Comparison of ENCODE assay signal across 29 cellular contexts in genomic region chr12:43317156-43317555, GRCh38.
"Had no signal": no experiment of that assay in that cellular context is flagged by ENCODE, and none has a peak within 500 bp of the region (broad histone marks: within the 10 kb centered on the region; RNA-seq: fewer than 3 reads in every experiment).

No MANE protein-coding gene starts in this region.

- H3K4me1 ChIP-seq: SJSA1 had no signal

- H3K9me3 Mint-ChIP-seq: activated CD4-positive, alpha-beta memory T cell treated with anti-CD3 and anti-CD28 coated beads for 36 hours; activated CD4-positive, alpha-beta T cell treated with anti-CD3 and anti-CD28 coated beads, Interleukin-2, amount 10 ng/mL, durations not matched to agents 24 days and 14 days; activated naive CD8-positive, alpha-beta T cell treated with anti-CD3 and anti-CD28 coated beads for 36 hours; activated T-cell treated with anti-CD3 and anti-CD28 coated beads, Interleukin-2, amount 50 U/mL, for 72 hours; activated T-helper 17 cell treated with anti-CD3 and anti-CD28 coated beads, Interleukin-2, amount 50 U/mL, for 72 hours; T-helper 1 cell treated with Interleukin-12 subunit alpha and Interleukin-12 subunit beta and Interleukin-4 antibody, amounts not matched to agents 30 μg/mL and 1 μg/mL, for 36 hours; T-helper 2 cell treated with Interferon-gamma antibody and Interleukin-4, amounts not matched to agents 5 μg/mL and 100 μg/mL, for 36 hours had no signal

- ATAC-seq: activated T-cell treated with anti-CD3 and anti-CD28 coated beads, Interleukin-2, amount 50 U/mL, for 72 hours; activated T-helper 17 cell treated with anti-CD3 and anti-CD28 coated beads, Interleukin-2, amount 50 U/mL, for 72 hours; K562; Panc1 had no signal

- H3K27me3 ChIP-seq: brain microvascular endothelial cell, SJSA1 had no signal

- H3K4me3 ChIP-seq: K562, SJSA1 had no signal

- H3K9me2 ChIP-seq: SK-N-SH had no signal

- FAIRE-seq: K562, TTC549 had no signal

- H3K9me3 ChIP-seq: SK-N-SH had no signal

- H3K36me3 Mint-ChIP-seq: activated CD4-positive, alpha-beta memory T cell treated with anti-CD3 and anti-CD28 coated beads for 36 hours; activated naive CD8-positive, alpha-beta T cell treated with anti-CD3 and anti-CD28 coated beads for 36 hours had no signal

- H3K27ac Mint-ChIP-seq: activated CD4-positive, alpha-beta memory T cell treated with anti-CD3 and anti-CD28 coated beads for 36 hours; activated CD4-positive, alpha-beta T cell treated with anti-CD3 and anti-CD28 coated beads, Interleukin-2, amount 10 ng/mL, durations not matched to agents 24 days and 14 days; activated naive CD8-positive, alpha-beta T cell treated with anti-CD3 and anti-CD28 coated beads for 36 hours; activated T-cell treated with anti-CD3 and anti-CD28 coated beads, Interleukin-2, amount 50 U/mL, for 72 hours; activated T-helper 17 cell treated with anti-CD3 and anti-CD28 coated beads, Interleukin-2, amount 50 U/mL, for 72 hours; T-helper 1 cell treated with Interleukin-12 subunit alpha and Interleukin-12 subunit beta and Interleukin-4 antibody, amounts not matched to agents 30 μg/mL and 1 μg/mL, for 36 hours; T-helper 2 cell treated with Interferon-gamma antibody and Interleukin-4, amounts not matched to agents 5 μg/mL and 100 μg/mL, for 36 hours had no signal

- DNase-seq: activated CD4-positive, alpha-beta memory T cell treated with anti-CD3 and anti-CD28 coated beads for 36 hours; activated CD4-positive, alpha-beta T cell treated with anti-CD3 and anti-CD28 coated beads, Interleukin-2, amount 10 ng/mL, durations not matched to agents 24 days and 14 days; activated CD8-positive, alpha-beta memory T cell treated with anti-CD3 and anti-CD28 coated beads, Interleukin-2, amount 50 U/mL, for 4 hours; activated effector memory CD4-positive, alpha-beta T cell treated with anti-CD3 and anti-CD28 coated beads, Interleukin-2, amount 50 U/mL, for 16 hours; activated naive CD4-positive, alpha-beta T cell; activated naive CD4-positive, alpha-beta T cell treated with anti-CD3 and anti-CD28 coated beads, Interleukin-2, amount 50 U/mL, for 16 hours; activated naive CD8-positive, alpha-beta T cell treated with anti-CD3 and anti-CD28 coated beads for 36 hours; activated T-cell treated with anti-CD3 and anti-CD28 coated beads for 4 hours; activated T-cell treated with anti-CD3 and anti-CD28 coated beads, Interleukin-2, amount 50 U/mL, for 72 hours; amniotic stem cell; aorta; brain microvascular endothelial cell; central memory CD4-positive, alpha-beta T cell; NCI-H1105; NCI-H1417 treated with DMSO at 0.1 percent for 48 hours; NCI-H187 treated with DMSO at 0.1 percent for 48 hours; NCI-H2081; NCI-H2171 treated with DMSO at 0.1 percent for 48 hours; NCI-H2227 treated with DMSO at 0.1 percent for 48 hours; NCI-H524 treated with DMSO at 0.1 percent for 48 hours; SHP77 treated with DMSO at 0.1 percent for 48 hours; SK-N-SH had no signal

- H3K4me3 Mint-ChIP-seq: activated CD4-positive, alpha-beta memory T cell treated with anti-CD3 and anti-CD28 coated beads for 36 hours; activated CD4-positive, alpha-beta T cell treated with anti-CD3 and anti-CD28 coated beads, Interleukin-2, amount 10 ng/mL, durations not matched to agents 24 days and 14 days; activated naive CD8-positive, alpha-beta T cell treated with anti-CD3 and anti-CD28 coated beads for 36 hours; activated T-cell treated with anti-CD3 and anti-CD28 coated beads, Interleukin-2, amount 50 U/mL, for 72 hours; activated T-helper 17 cell treated with anti-CD3 and anti-CD28 coated beads, Interleukin-2, amount 50 U/mL, for 72 hours; T-helper 1 cell treated with Interleukin-12 subunit alpha and Interleukin-12 subunit beta and Interleukin-4 antibody, amounts not matched to agents 30 μg/mL and 1 μg/mL, for 36 hours; T-helper 2 cell treated with Interferon-gamma antibody and Interleukin-4, amounts not matched to agents 5 μg/mL and 100 μg/mL, for 36 hours had no signal

- H3K27ac ChIP-seq: brain microvascular endothelial cell, SJSA1 had no signal

- H3K27me3 Mint-ChIP-seq: activated CD4-positive, alpha-beta memory T cell treated with anti-CD3 and anti-CD28 coated beads for 36 hours; activated CD4-positive, alpha-beta T cell treated with anti-CD3 and anti-CD28 coated beads, Interleukin-2, amount 10 ng/mL, durations not matched to agents 24 days and 14 days; activated naive CD8-positive, alpha-beta T cell treated with anti-CD3 and anti-CD28 coated beads for 36 hours; activated T-helper 17 cell treated with anti-CD3 and anti-CD28 coated beads, Interleukin-2, amount 50 U/mL, for 72 hours had no signal

- H3K4me1 Mint-ChIP-seq: activated CD4-positive, alpha-beta T cell treated with anti-CD3 and anti-CD28 coated beads, Interleukin-2, amount 10 ng/mL, durations not matched to agents 24 days and 14 days; activated naive CD8-positive, alpha-beta T cell treated with anti-CD3 and anti-CD28 coated beads for 36 hours; activated T-helper 17 cell treated with anti-CD3 and anti-CD28 coated beads, Interleukin-2, amount 50 U/mL, for 72 hours had no signal

- H3K4me2 ChIP-seq: SK-N-SH had no signal

- H3K36me3 ChIP-seq: brain microvascular endothelial cell, SJSA1 had no signal

- H3K9ac ChIP-seq: SK-N-SH had no signal
